ENCODE assay signal across 13 cellular contexts in the genomic region with DNA sequence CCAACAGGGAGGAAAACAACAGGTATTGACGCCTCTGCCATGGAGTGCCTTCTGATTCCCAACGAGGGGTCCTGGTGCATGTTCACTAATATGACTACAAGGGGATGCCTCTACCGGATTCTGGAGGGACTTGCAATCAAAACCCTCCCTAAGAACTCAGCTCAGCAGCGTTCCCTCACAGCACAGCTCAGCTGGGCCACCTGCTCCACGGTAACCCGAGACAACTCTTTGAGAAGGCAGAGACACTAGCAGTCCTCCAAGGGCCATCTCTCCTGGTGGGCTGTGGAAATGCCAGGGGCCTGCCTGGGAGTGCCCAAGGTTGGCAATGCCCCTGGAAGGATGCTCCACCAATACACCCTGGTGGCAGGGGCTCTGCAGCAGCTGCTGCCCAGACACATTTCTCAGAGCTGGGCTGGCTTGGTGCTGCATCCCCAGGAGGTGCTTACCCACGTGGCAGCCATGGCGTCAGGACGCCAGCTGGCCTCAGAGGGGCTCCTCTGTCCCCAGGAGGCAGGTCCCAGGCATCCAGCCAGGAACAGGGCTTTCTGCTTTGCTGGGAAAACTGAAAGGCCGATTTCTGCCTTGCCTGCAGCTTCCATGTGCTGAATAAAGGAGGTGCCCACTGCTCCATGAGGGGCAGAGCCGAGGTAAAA. TPM values are rescaled to one million over a fixed set of nuclear protein-coding genes. Genes with fewer than 3 reads are reported as not detected.
DNase-seq lines count a peak whose midpoint lies in the region; FAIRE-seq and TF ChIP-seq lines count a peak whose summit lies in the region.
"Had no signal": no experiment of that assay in that cellular context is flagged by ENCODE, and none has a peak within 500 bp of the region (broad histone marks: within the 10 kb centered on the region; RNA-seq: fewer than 3 reads in every experiment).

No MANE protein-coding gene starts in this region.

- CTCF ChIA-PET in CD8-positive, alpha-beta memory T cell (lab: Charles Lee), result interaction anchor here (1.0 kb wide), 1 partner anchor 23 kb away, joined by 3 read pairs; no protein-coding TSS in a partner anchor

- H3K4me1 ChIP-seq in small intestine (ENCODE audit: control insufficient read depth in 2 of 2, insufficient read depth in 1 of 2, low read depth in 1 of 2, low read length in 1 of 2), result peaks cover 8 to 10% of the 10 kb centered on the region in 2 donors
- peaks cover 4% of the 10 kb centered on the region for H3K4me1 ChIP-seq in CD8-positive, alpha-beta memory T cell (ENCODE audit: insufficient read depth, low read length)

- H3K27ac Mint-ChIP-seq in CD8-positive, alpha-beta memory T cell, result peak overlapping the region in 3 of 8 donors; percentile 45 to 72 (median 61)

- H3K36me3 ChIP-seq in WERI-Rb-1 (no peaks in the 10 kb centered on the region; the same call in 1 of the 2 replicates), small intestine (ENCODE audit: control insufficient read depth in 2 of 2, insufficient read depth in 2 of 2, low read length in 2 of 2) (no peaks in the 10 kb centered on the region)
- peaks cover 4% of the 10 kb centered on the region for H3K36me3 ChIP-seq in CD8-positive, alpha-beta memory T cell (ENCODE audit: insufficient read depth, low read length)

- POLR2A ChIA-PET in CD8-positive, alpha-beta memory T cell (lab: Charles Lee), result interaction anchor here (0.6 kb wide), 1 partner anchor 212 kb away, joined by 4 read pairs; a partner anchor contains a TSS

- H3K4me3 Mint-ChIP-seq in CD8-positive, alpha-beta memory T cell, result no peak overlapping the region

- H3K36me3 Mint-ChIP-seq in CD8-positive, alpha-beta memory T cell, result peaks cover 0 to 20% (median 0%) of the 10 kb centered on the region in 3 donors

- peak; percentile 24 for DNase-seq in NCI-H510A treated with DMSO at 0.1 percent for 48 hours (lab: John Stamatoyannopoulos, UW)
- DNase-seq in NCI-H510A (lab: John Stamatoyannopoulos, UW), result no peak
- peak; percentile 81 for DNase-seq in WERI-Rb-1
- peak in 50 of 51 donors; percentile 20 to 94 (median 79) for DNase-seq in hypothalamus (lab: John Stamatoyannopoulos, UW)
- peak in 46 of 49 donors; percentile 23 to 93 (median 78) for DNase-seq in substantia nigra (lab: John Stamatoyannopoulos, UW)
- no peak for DNase-seq in ACHN
- no peak for DNase-seq in small intestine
- DNase-seq in CD8-positive, alpha-beta memory T cell, result no peak
- DNase-seq: stimulated activated CD4-positive, alpha-beta T cell treated with anti-CD3 and anti-CD28 coated beads, Interleukin-2, amount 100 ng/mL, for 48 hours had no signal

- no peaks in the 10 kb centered on the region for H3K27me3 Mint-ChIP-seq in CD8-positive, alpha-beta memory T cell

- 72 to 83% (median 76%) methylated on average over 11 of the region's 11 CpGs for WGBS in small intestine, 3 donors

- H3K9me3 ChIP-seq in WERI-Rb-1 (ENCODE audit: severe bottlenecking) (no peaks in the 10 kb centered on the region), small intestine (ENCODE audit: control insufficient read depth, low read depth) (no peaks in the 10 kb centered on the region)
- H3K9me3 ChIP-seq in CD8-positive, alpha-beta memory T cell (ENCODE audit: low read length), result no peaks in the 10 kb centered on the region
- H3K9me3 ChIP-seq: tibial nerve had no signal

- H3K4me3 ChIP-seq in WERI-Rb-1 (ENCODE audit: low read depth, low read length), result no peak overlapping the region
- no peak overlapping the region for H3K4me3 ChIP-seq in small intestine (ENCODE audit: low read depth in 1 of 2, low read length in 2 of 2)
- H3K4me3 ChIP-seq in CD8-positive, alpha-beta memory T cell (ENCODE audit: low read length), result no peak overlapping the region
- H3K4me3 ChIP-seq: tibial nerve had no signal

- FAIRE-seq in small intestine (lab: Jason Lieb, UNC), result no peak
- FAIRE-seq: A204.1 had no signal

- H3K4me1 Mint-ChIP-seq in CD8-positive, alpha-beta memory T cell, result peaks cover 12 to 23% (median 14%) of the 10 kb centered on the region in 3 donors

- no peaks in the 10 kb centered on the region for H3K27me3 ChIP-seq in WERI-Rb-1 (ENCODE audit: insufficient read depth, low read depth, severe bottlenecking)
- H3K27me3 ChIP-seq in small intestine (ENCODE audit: control insufficient read depth in 2 of 2, insufficient read depth in 2 of 2, low read length in 2 of 2), result no peaks in the 10 kb centered on the region
- H3K27me3 ChIP-seq in CD8-positive, alpha-beta memory T cell (ENCODE audit: insufficient read depth, low read length, poor library complexity, severe bottlenecking), result no peaks in the 10 kb centered on the region
- H3K27me3 ChIP-seq: tibial nerve had no signal

- 0 out of 2 replicates have a peak, but pooled peaks have one; percentile 3 for TF ChIP-seq CTCF in WERI-Rb-1 (IDR thresholded peaks at IDR 0.05; ENCODE audit: low read depth, low read length)

- in situ Hi-C loops in ACHN (cut with HindIII; ENCODE audit: low pct_ligation_motif_present, low pct_unique_long_range_greater_than_20kb, low sequenced_read_pairs), result no loop called here

- H3K27ac ChIP-seq in WERI-Rb-1, result peak overlapping the region; percentile 91
- peak overlapping the region; percentile 71 for H3K27ac ChIP-seq in substantia nigra (ENCODE audit: low read depth, low read length, poor library complexity, severe bottlenecking)
- no peak overlapping the region for H3K27ac ChIP-seq in small intestine (ENCODE audit: low read depth in 1 of 2, low read length in 1 of 2)
- H3K27ac ChIP-seq in CD8-positive, alpha-beta memory T cell (ENCODE audit: low read depth, low read length), result no peak overlapping the region
- H3K27ac ChIP-seq: VCaP had no signal

- no peaks in the 10 kb centered on the region for H3K9me3 Mint-ChIP-seq in CD8-positive, alpha-beta memory T cell

RNA-seq across cellular contexts. Expression of a gene that starts 16.5 kb away (rescaled TPM):
- polyA plus RNA-seq in small intestine, result 10 to 100 TPM; 26.5 to 49.9 (median 37.0) TPM
- 10 to 100 TPM; 28.4 to 32.1 TPM for total RNA-seq in CD8-positive, alpha-beta memory T cell
- polyA plus RNA-seq in CD8-positive, alpha-beta memory T cell, result 21.8 TPM

RNA-seq across cellular contexts. Expression of a gene that starts 34.0 kb away (rescaled TPM):
- under 1 TPM in 1 of 3 donors, not detected in 2; 0.03 TPM for polyA plus RNA-seq in small intestine
- total RNA-seq in CD8-positive, alpha-beta memory T cell, result under 1 TPM; 0.07 to 0.11 TPM
- 0.05 TPM for polyA plus RNA-seq in CD8-positive, alpha-beta memory T cell
- polyA plus RNA-seq: fibroblast of lung had no signal

RNA-seq across cellular contexts. Expression of a gene that starts 45.9 kb away (rescaled TPM):
- polyA plus RNA-seq in small intestine, result 10 to 100 TPM; 62.7 to 89.7 (median 86.5) TPM
- total RNA-seq in CD8-positive, alpha-beta memory T cell, result 10 to 100 TPM; 87.5 to 95.2 TPM
- polyA plus RNA-seq in CD8-positive, alpha-beta memory T cell, result 178 TPM

RNA-seq across cellular contexts. Expression of a gene that starts 47.7 kb away (rescaled TPM):
- polyA plus RNA-seq in small intestine, result 10 to 100 TPM; 53.9 to 70.9 (median 58.1) TPM
- total RNA-seq in CD8-positive, alpha-beta memory T cell, result 10 to 100 TPM; 63.8 to 65.8 TPM
- polyA plus RNA-seq in CD8-positive, alpha-beta memory T cell, result 75.4 TPM

Comparison
In these comparisons a context has a peak if more than half of its experiments do, and no peak if none do; other contexts are left out.
1. DNase-seq: peak in NCI-H510A treated with DMSO at 0.1 percent for 48 hours (single experiment), WERI-Rb-1 (single experiment), hypothalamus (50 of 51) and substantia nigra (46 of 49); none in NCI-H510A (single experiment), ACHN (single experiment), small intestine (single experiment) and CD8-positive, alpha-beta memory T cell (0 of 5).
2. H3K27ac ChIP-seq: peak in WERI-Rb-1 (single experiment) and substantia nigra (single experiment); none in small intestine (0 of 2) and CD8-positive, alpha-beta memory T cell (single experiment).